ENCODE assay signal across 22 cellular contexts in the genomic region with DNA sequence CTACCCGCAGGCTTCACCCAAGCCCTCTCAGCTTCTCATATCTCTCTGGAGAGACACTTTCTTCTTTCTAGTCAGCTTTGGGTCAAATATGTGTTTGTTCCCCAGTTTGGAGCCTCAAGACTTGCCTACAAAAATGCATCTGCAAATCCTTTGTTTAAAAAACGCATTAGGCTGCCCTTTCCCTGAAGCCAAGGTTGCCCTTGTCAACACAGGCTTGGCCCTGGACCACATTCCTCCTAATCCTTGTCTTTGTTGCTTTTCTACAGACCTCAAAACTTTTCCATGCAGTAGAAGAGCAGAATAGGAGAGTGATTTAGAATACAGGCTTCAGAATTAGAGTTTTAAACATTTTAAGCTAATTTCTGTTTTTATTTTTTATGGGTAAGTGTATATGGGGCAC.
"Had no signal": no experiment of that assay in that cellular context is flagged by ENCODE, and none has a peak within 500 bp of the region (broad histone marks: within the 10 kb centered on the region; RNA-seq: fewer than 3 reads in every experiment).

No MANE protein-coding gene starts in this region.

- H3K27me3 ChIP-seq: MG63, SJSA1 had no signal

- H3K27ac ChIP-seq: SJSA1, SK-N-MC had no signal

- H3K9me3 ChIP-seq: MG63, SJSA1 had no signal

- DNase-seq: IMR-90, Karpas-422, KG1, MG63, NCI-H1092 treated with DMSO at 0.1 percent for 48 hours, NCI-H1436, NCI-H187, NCI-H2029, NCI-H2081 treated with DMSO at 0.1 percent for 48 hours, NCI-H2171, NCI-H226, NCI-H446, NCI-H510A, NCI-H524 treated with DMSO at 0.1 percent for 48 hours, NCI-H69, NCI-H774, Right ventricle myocardium superior, RPMI8226, SIG-M5 had no signal

- ATAC-seq: HepG2 had no signal

- H3K36me3 ChIP-seq: SJSA1 had no signal

- H3K4me1 ChIP-seq: SJSA1 had no signal

- H3K4me3 ChIP-seq: MG63, SJSA1, SK-N-MC had no signal
